Comparison of ENCODE assay signal across 7 cellular contexts in genomic region chr3:82022836-82023235, GRCh38.
"Had no signal": no experiment of that assay in that cellular context is flagged by ENCODE, and none has a peak within 500 bp of the region (broad histone marks: within the 10 kb centered on the region; RNA-seq: fewer than 3 reads in every experiment).

No MANE protein-coding gene starts in this region.

- H3K4me3 ChIP-seq: GM23338 had no signal

- DNase-seq: H9, HCEC 1CT, KBM-7 had no signal

- FAIRE-seq: H1, HepG2 had no signal

- H3K27ac ChIP-seq: KMS-11 had no signal

- ATAC-seq: GM23338, HepG2 had no signal
